In genomic region chrX:9678215-9678980, GRCh38 we compare ENCODE assay signal across 2 cellular contexts.
TF ChIP-seq lines count a peak whose summit lies in the region.

No MANE protein-coding gene starts in this region.

TF ChIP-seq in GM12878, 131 proteins besides CTCF, POLR2A, EP300 and RAD21 (continued from another document):
- TF ChIP-seq ZBTB40 (IDR thresholded peaks at IDR 0.05; ENCODE audit: borderline replicate concordance), result peak; percentile 77

TF ChIP-seq in WTC11, 78 proteins besides CTCF, POLR2A, EP300 and RAD21 (continued from another document):
- no peak for TF ChIP-seq ZNF532 (CRISPR knock-in tag; IDR thresholded peaks at IDR 0.05; ENCODE audit: borderline replicate concordance)
- TF ChIP-seq ZNF416 (CRISPR knock-in tag; IDR thresholded peaks at IDR 0.05), result no peak
- TF ChIP-seq ATF6 (CRISPR knock-in tag; IDR thresholded peaks at IDR 0.05), result no peak
- TF ChIP-seq JUN (CRISPR knock-in tag; IDR thresholded peaks at IDR 0.05), result no peak
- TF ChIP-seq ZNF232 (CRISPR knock-in tag; IDR thresholded peaks at IDR 0.05), result no peak
- no peak for TF ChIP-seq SP1 (CRISPR knock-in tag; conservative IDR thresholded peaks at IDR 0.05)
- no peak for TF ChIP-seq MAX (CRISPR knock-in tag; IDR thresholded peaks at IDR 0.05)
- no peak for TF ChIP-seq ZMAT4 (CRISPR knock-in tag; IDR thresholded peaks at IDR 0.05)
